17 cellular contexts compared by ENCODE assay signal in the genomic region with DNA sequence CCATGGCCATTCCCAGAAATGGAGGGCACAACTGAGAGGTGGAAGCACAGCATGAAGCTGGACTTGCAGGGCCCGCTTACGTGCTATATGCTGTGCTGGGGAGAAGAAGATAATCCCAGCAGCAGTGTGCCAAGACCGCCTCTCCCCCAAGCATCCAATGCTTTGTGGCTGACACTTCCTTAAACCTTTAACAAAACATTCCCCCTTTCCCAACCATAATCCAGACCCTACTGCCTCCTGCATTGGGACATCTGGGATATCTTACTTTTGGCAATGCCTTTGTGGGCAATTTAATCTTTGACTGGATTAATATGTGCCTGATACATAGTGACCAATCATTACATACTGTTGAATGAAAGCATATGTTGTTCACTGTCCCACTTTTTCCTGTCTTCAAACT. TPM values are rescaled to one million over a fixed set of nuclear protein-coding genes. Genes with fewer than 3 reads are reported as not detected.
DNase-seq lines count a peak whose midpoint lies in the region; ATAC-seq and TF ChIP-seq lines count a peak whose summit lies in the region.
"Had no signal": no experiment of that assay in that cellular context is flagged by ENCODE, and none has a peak within 500 bp of the region (broad histone marks: within the 10 kb centered on the region; RNA-seq: fewer than 3 reads in every experiment).

No MANE protein-coding gene starts in this region.

- CTCF ChIA-PET in activated CD4-positive, alpha-beta memory T cell treated with anti-CD3 and anti-CD28 coated beads for 36 hours (lab: Charles Lee): no interaction called here

- no peak overlapping the region for H4K8ac ChIP-seq in trophoblast cell (ENCODE audit: low read depth, low read length)

- H3K18ac ChIP-seq in trophoblast cell (ENCODE audit: low read length): no peak overlapping the region

- H2AFZ ChIP-seq in Loucy (ENCODE audit: low read length) (no peak overlapping the region), trophoblast cell (ENCODE audit: insufficient read depth, low read length, poor library complexity) (no peak overlapping the region)
- H2AFZ ChIP-seq: GM23248 had no signal

- intact Hi-C loops in activated CD4-positive, alpha-beta memory T cell treated with anti-CD3 and anti-CD28 coated beads for 36 hours (cut with micrococcal nuclease): no loop called here

- WGBS in trophoblast cell (ENCODE audit: extremely low coverage, insufficient coverage, insufficient read length): no CpG with 5 or more reads among the region's 3 CpGs

- H3K9me3 Mint-ChIP-seq in activated CD4-positive, alpha-beta memory T cell treated with anti-CD3 and anti-CD28 coated beads for 36 hours: no peaks in the 10 kb centered on the region
- H3K9me3 Mint-ChIP-seq: HFFc6 had no signal

- H3K9me2 ChIP-seq in Loucy (replicated peaks; ENCODE audit: low read depth, low read length): no peaks in the 10 kb centered on the region

- POLR2A ChIA-PET in activated CD4-positive, alpha-beta memory T cell treated with anti-CD3 and anti-CD28 coated beads for 36 hours (lab: Charles Lee): no interaction called here

- no peak for DNase-seq in HL-60 (ENCODE audit: low read depth in 1 of 2, low spot score in 1 of 2)
- DNase-seq in fibroblast of villous mesenchyme (ENCODE audit: low read depth): peak; percentile 75
- no peak for DNase-seq in trophoblast cell
- DNase-seq in SIG-M5 treated with dmso at 0.1 percent for 504 hours (lab: John Stamatoyannopoulos, UW; ENCODE audit: unreplicated experiment): no peak
- no peak for DNase-seq in activated CD4-positive, alpha-beta memory T cell treated with anti-CD3 and anti-CD28 coated beads for 36 hours
- DNase-seq: ACHN; BE2C; C1 segment of cervical spinal cord; Caco-2; CD4-positive, CD25-positive, alpha-beta regulatory T cell; GM23248; HFFc6 had no signal

- H3K36me3 ChIP-seq in Loucy (ENCODE audit: insufficient read depth, low read length) (peaks cover 11% of the 10 kb centered on the region; the same call in 1 of the 2 replicates), trophoblast cell (ENCODE audit: control insufficient read depth in 1 of 2, insufficient read depth in 2 of 2, low read length in 2 of 2) (no peaks in the 10 kb centered on the region)
- H3K36me3 ChIP-seq: BE2C had no signal

- no peak overlapping the region for H3K4me3 ChIP-seq in HL-60 (replicated peaks; ENCODE audit: insufficient read depth, low read length)
- H3K4me3 ChIP-seq in Loucy (ENCODE audit: low read length, poor library complexity, severe bottlenecking): peak overlapping the region; percentile 1
- no peak overlapping the region for H3K4me3 ChIP-seq in fibroblast of villous mesenchyme (ENCODE audit: low read depth, low read length)
- no peak overlapping the region for H3K4me3 ChIP-seq in trophoblast cell (ENCODE audit: low read depth, low read length)
- H3K4me3 ChIP-seq: GM23248 had no signal

- TF ChIP-seq CTCF in HL-60 (IDR thresholded peaks at IDR 0.05; ENCODE audit: insufficient read depth, low read length): no peak
- TF ChIP-seq CTCF in Loucy (conservative IDR thresholded peaks at IDR 0.05; ENCODE audit: low read length): no peak
- TF ChIP-seq CTCF in fibroblast of villous mesenchyme (IDR thresholded peaks at IDR 0.05; ENCODE audit: insufficient read depth, low read depth, low read length): no peak

- H4K12ac ChIP-seq in trophoblast cell (ENCODE audit: low read depth, low read length): no peak overlapping the region

- H3K36me3 Mint-ChIP-seq in activated CD4-positive, alpha-beta memory T cell treated with anti-CD3 and anti-CD28 coated beads for 36 hours: peaks cover 1% of the 10 kb centered on the region
- H3K36me3 Mint-ChIP-seq: CD4-positive, CD25-positive, alpha-beta regulatory T cell had no signal

- H3K4me1 Mint-ChIP-seq in activated CD4-positive, alpha-beta memory T cell treated with anti-CD3 and anti-CD28 coated beads for 36 hours (ENCODE audit: low read depth): peaks cover 21% of the 10 kb centered on the region

- H2AK5ac ChIP-seq in trophoblast cell (ENCODE audit: low read length): no peak overlapping the region

- H3K27ac Mint-ChIP-seq in activated CD4-positive, alpha-beta memory T cell treated with anti-CD3 and anti-CD28 coated beads for 36 hours: no peak overlapping the region
- H3K27ac Mint-ChIP-seq: CD4-positive, CD25-positive, alpha-beta regulatory T cell; HFFc6 had no signal

- peaks cover 23% of the 10 kb centered on the region for H3K79me1 ChIP-seq in trophoblast cell (ENCODE audit: low read length)

- H3K4me1 ChIP-seq in Loucy (ENCODE audit: insufficient read depth, low read length, poor library complexity, severe bottlenecking): peaks cover 61% of the 10 kb centered on the region
- H3K4me1 ChIP-seq in trophoblast cell (ENCODE audit: control insufficient read depth in 1 of 2, insufficient read depth in 2 of 2, low read length in 2 of 2): peaks cover 0 to 8% of the 10 kb centered on the region in 2 experiments
- H3K4me1 ChIP-seq: BE2C had no signal

- no peak overlapping the region for H4K91ac ChIP-seq in trophoblast cell (ENCODE audit: low read depth, low read length)

- H3K27me3 ChIP-seq in HL-60 (ENCODE audit: insufficient read depth, poor library complexity, severe bottlenecking): no peaks in the 10 kb centered on the region
- H3K27me3 ChIP-seq in Loucy (ENCODE audit: insufficient read depth, low read length, poor library complexity, severe bottlenecking): peaks cover 19% of the 10 kb centered on the region
- H3K27me3 ChIP-seq in trophoblast cell (ENCODE audit: insufficient read depth, low read length): no peaks in the 10 kb centered on the region
- H3K27me3 ChIP-seq: BE2C had no signal

- H3K27ac ChIP-seq in HL-60 (replicated peaks) (peak overlapping the region; percentile 98), trophoblast cell (ENCODE audit: low read depth, low read length) (no peak overlapping the region)
- H3K27ac ChIP-seq: GM23248, KMS-11 had no signal

- H2BK12ac ChIP-seq in trophoblast cell (ENCODE audit: low read length): peak overlapping the region; percentile 51

- no peak overlapping the region for H2BK5ac ChIP-seq in trophoblast cell (ENCODE audit: low read depth, low read length, poor library complexity)

- no peaks in the 10 kb centered on the region for H3F3A ChIP-seq in Loucy (ENCODE audit: low read depth)

- H3K79me2 ChIP-seq in Loucy (ENCODE audit: insufficient read depth, low read length): peaks cover 33% of the 10 kb centered on the region
- peaks cover 12% of the 10 kb centered on the region for H3K79me2 ChIP-seq in trophoblast cell (ENCODE audit: control insufficient read depth, insufficient read depth, low read length, poor library complexity)

- H3K27me3 Mint-ChIP-seq in activated CD4-positive, alpha-beta memory T cell treated with anti-CD3 and anti-CD28 coated beads for 36 hours: peaks cover 15% of the 10 kb centered on the region

- H3K9ac ChIP-seq in Loucy (ENCODE audit: low read depth, low read length, poor library complexity, severe bottlenecking): peak overlapping the region; percentile 99
- no peak overlapping the region for H3K9ac ChIP-seq in trophoblast cell (ENCODE audit: low read length)
- H3K9ac ChIP-seq: GM23248, KMS-11 had no signal

- no peak overlapping the region for H3K4ac ChIP-seq in trophoblast cell (ENCODE audit: low read depth, low read length)

- H3K14ac ChIP-seq in trophoblast cell (ENCODE audit: low read length): no peak overlapping the region

- no peaks in the 10 kb centered on the region for H3K9me3 ChIP-seq in Loucy (ENCODE audit: insufficient read depth, low read depth, low read length)
- H3K9me3 ChIP-seq in trophoblast cell (ENCODE audit: insufficient read depth, low read depth, low read length): peaks cover 3% of the 10 kb centered on the region
- H3K9me3 ChIP-seq: BE2C, Caco-2 had no signal

- H3K23ac ChIP-seq in trophoblast cell (ENCODE audit: low read length): no peak overlapping the region

- peaks cover 14% of the 10 kb centered on the region for H4K20me1 ChIP-seq in Loucy (ENCODE audit: insufficient read depth, low read length, poor library complexity, severe bottlenecking)

- ATAC-seq in HG03521 (IDR thresholded peaks at IDR 0.05; ENCODE audit: unreplicated experiment): no peak
- ATAC-seq in HG02610 (IDR thresholded peaks at IDR 0.05; ENCODE audit: unreplicated experiment): no peak
- ATAC-seq: HCT116 had no signal

- H3K4me3 Mint-ChIP-seq in activated CD4-positive, alpha-beta memory T cell treated with anti-CD3 and anti-CD28 coated beads for 36 hours: no peak overlapping the region
- H3K4me3 Mint-ChIP-seq: HFFc6 had no signal

- peak overlapping the region; percentile 98 for H3K4me2 ChIP-seq in Loucy (ENCODE audit: low read depth, low read length, poor library complexity, severe bottlenecking)
- no peak overlapping the region for H3K4me2 ChIP-seq in trophoblast cell (ENCODE audit: low read length)
- H3K4me2 ChIP-seq: KMS-11 had no signal

- H2BK120ac ChIP-seq in trophoblast cell (ENCODE audit: insufficient read depth, low read length, poor library complexity): no peak overlapping the region

RNA-seq across cellular contexts. Expression of a gene that starts 3.1 kb away (rescaled TPM):
- 21.6 and 22.9 TPM in 2 replicates for total RNA-seq in fibroblast of villous mesenchyme
- 152 and 167 TPM in 2 replicates for polyA plus RNA-seq in trophoblast cell (2013)
- 1 to 10 TPM in 1 of 2 experiments, under 1 TPM in 1; 0.51 to 1.1 TPM for total RNA-seq in activated CD4-positive, alpha-beta memory T cell treated with anti-CD3 and anti-CD28 coated beads for 36 hours

Comparison
In these comparisons a context has a peak if more than half of its experiments do, and no peak if none do; other contexts are left out.
1. RNA of a gene that starts 3.1 kb away (total RNA-seq): 21.6 to 22.9 TPM in fibroblast of villous mesenchyme; 0.51 to 1.1 TPM in activated CD4-positive, alpha-beta memory T cell treated with anti-CD3 and anti-CD28 coated beads for 36 hours; every median in the first group is over 10 times any median in the second.